Comparison of ENCODE assay signal across 23 cellular contexts in genomic region chr1:67192902-67193301, GRCh38. TPM values are rescaled to one million over a fixed set of nuclear protein-coding genes. Genes with fewer than 3 reads are reported as not detected.
A peak's percentile ranks its signal among the peaks of the same experiment; 100 is the strongest.
DNase-seq lines count a peak whose midpoint lies in the region; ATAC-seq, FAIRE-seq and TF ChIP-seq lines count a peak whose summit lies in the region.
"Had no signal": no experiment of that assay in that cellular context is flagged by ENCODE, and none has a peak within 500 bp of the region (broad histone marks: within the 10 kb centered on the region; RNA-seq: fewer than 3 reads in every experiment).

No MANE protein-coding gene starts in this region.

- H3K27ac Mint-ChIP-seq in activated CD4-positive, alpha-beta T cell treated with anti-CD3 and anti-CD28 coated beads, Interleukin-2, amount 10 ng/mL, durations not matched to agents 24 days and 14 days, result no peak overlapping the region
- H3K27ac Mint-ChIP-seq in naive thymus-derived CD4-positive, alpha-beta T cell, result no peak overlapping the region
- H3K27ac Mint-ChIP-seq: CD14-positive monocyte; CD8-positive, alpha-beta T cell had no signal

- no peaks in the 10 kb centered on the region for H3K36me3 ChIP-seq in GM12878 (ENCODE audit: control insufficient read depth in 2 of 2, insufficient read depth in 2 of 2, low read length in 1 of 2)
- no peaks in the 10 kb centered on the region for H3K36me3 ChIP-seq in naive thymus-derived CD4-positive, alpha-beta T cell (ENCODE audit: control insufficient read depth in 2 of 3, insufficient read depth in 3 of 3, low read length in 3 of 3)

- in situ Hi-C loops in GM12878 (cut with MboI), result no loop called here

- no peak for TF ChIP-seq CTCF in GM12878 (IDR thresholded peaks at IDR 0.05 in 2 of 3, conservative IDR thresholded peaks at IDR 0.05 in 1 of 3; ENCODE audit: control insufficient read depth in 2 of 3, extremely low read depth in 1 of 3, insufficient read depth in 1 of 3, low read depth in 3 of 3, low read length in 3 of 3)
- no peak for TF ChIP-seq CTCF in coronary artery (IDR thresholded peaks at IDR 0.05)

- no TSS peak for BruUV-seq in GM12878 (replicated peaks; lab: Mats Ljungman, UMichigan)

- TF ChIP-seq RAD21 in GM12878 (IDR thresholded peaks at IDR 0.05; ENCODE audit: insufficient read depth, low read depth, low read length), result no peak

- intact Hi-C loops in activated CD4-positive, alpha-beta T cell treated with anti-CD3 and anti-CD28 coated beads, Interleukin-2, amount 10 ng/mL, durations not matched to agents 24 days and 14 days (cut with micrococcal nuclease), result loop anchor here (2.0 to 10.0 kb wide), 2 partner anchors 34 to 818 kb away; no protein-coding TSS in a partner anchor
- intact Hi-C loops in GM12878 (cut with micrococcal nuclease; ENCODE audit: unreplicated experiment), result no loop called here
- intact Hi-C loops in naive thymus-derived CD4-positive, alpha-beta T cell (cut with micrococcal nuclease), result loop anchor here in 1 of 2 donors (5.0 to 10.0 kb wide), 2 partner anchors 141 to 492 kb away; partner anchors contain the start of genes GADD45A and SLC35D1

- H3K27ac ChIP-seq in GM12878 (ENCODE audit: control insufficient read depth, insufficient read depth) (no peak overlapping the region), coronary artery (no peak overlapping the region)
- H3K27ac ChIP-seq in naive thymus-derived CD4-positive, alpha-beta T cell (ENCODE audit: low read depth, low read length), result no peak overlapping the region
- H3K27ac ChIP-seq: 22Rv1, GM23248 had no signal

- no peaks in the 10 kb centered on the region for H4K20me1 ChIP-seq in GM12878 (ENCODE audit: control insufficient read depth, insufficient read depth)

- peaks cover 20% of the 10 kb centered on the region for H3K4me1 ChIP-seq in GM12878 (ENCODE audit: control insufficient read depth, insufficient read depth, low read length)
- peaks cover 4 to 20% of the 10 kb centered on the region in 2 donors for H3K4me1 ChIP-seq in naive thymus-derived CD4-positive, alpha-beta T cell (ENCODE audit: control insufficient read depth in 2 of 2, insufficient read depth in 2 of 2, low read length in 2 of 2)

- H3K4me3 ChIP-seq in GM12878, result no peak overlapping the region
- H3K4me3 ChIP-seq in coronary artery, result no peak overlapping the region
- no peak overlapping the region for H3K4me3 ChIP-seq in naive thymus-derived CD4-positive, alpha-beta T cell (ENCODE audit: low read length)
- H3K4me3 ChIP-seq: GM23248 had no signal

- WGBS in GM12878 (ENCODE audit: insufficient coverage, insufficient replicate concordance, low lambda C conversion rate, missing lambda C conversion rate), result 95% methylated on average over 1 of the region's 1 CpG

- no peaks in the 10 kb centered on the region for H3K9me3 Mint-ChIP-seq in activated CD4-positive, alpha-beta T cell treated with anti-CD3 and anti-CD28 coated beads, Interleukin-2, amount 10 ng/mL, durations not matched to agents 24 days and 14 days
- peaks cover 0 to 1% (median 0%) of the 10 kb centered on the region in 11 donors for H3K9me3 Mint-ChIP-seq in naive thymus-derived CD4-positive, alpha-beta T cell
- H3K9me3 Mint-ChIP-seq: CD8-positive, alpha-beta T cell had no signal

- no peaks in the 10 kb centered on the region for H3K27me3 ChIP-seq in GM12878 (replicated peaks in 1 of 2; ENCODE audit: control insufficient read depth in 2 of 2, insufficient read depth in 2 of 2, low read length in 1 of 2)
- no peaks in the 10 kb centered on the region for H3K27me3 ChIP-seq in naive thymus-derived CD4-positive, alpha-beta T cell (ENCODE audit: control insufficient read depth in 2 of 2, insufficient read depth in 2 of 2, low read length in 2 of 2)

- no peak for TF ChIP-seq POLR2A in GM12878 (IDR thresholded peaks at IDR 0.05; ENCODE audit: low read depth, low read length)

- no peaks in the 10 kb centered on the region; the same call in 2 of the 3 replicates for H3K9me3 ChIP-seq in GM12878 (replicated peaks; ENCODE audit: control insufficient read depth, insufficient read depth, low read length)
- no peaks in the 10 kb centered on the region for H3K9me3 ChIP-seq in naive thymus-derived CD4-positive, alpha-beta T cell (ENCODE audit: control insufficient read depth in 2 of 3, low read length in 3 of 3)

- no peak overlapping the region for H3K9ac ChIP-seq in GM12878 (ENCODE audit: control insufficient read depth, insufficient read depth, low read length)
- H3K9ac ChIP-seq: GM23248 had no signal

- TF ChIP-seq EP300 in GM12878 (IDR thresholded peaks at IDR 0.05; ENCODE audit: borderline replicate concordance in 1 of 2, control insufficient read depth in 1 of 2, low read depth in 2 of 2, low read length in 2 of 2), result no peak

- FAIRE-seq in GM12878 (lab: Jason Lieb, UNC), result no peak
- FAIRE-seq: D721Med, G401.6, H54 had no signal

- peaks cover 5% of the 10 kb centered on the region for H3K36me3 Mint-ChIP-seq in activated CD4-positive, alpha-beta T cell treated with anti-CD3 and anti-CD28 coated beads, Interleukin-2, amount 10 ng/mL, durations not matched to agents 24 days and 14 days (ENCODE audit: low read depth)
- H3K36me3 Mint-ChIP-seq in naive thymus-derived CD4-positive, alpha-beta T cell, result peaks cover 0 to 5% (median 0%) of the 10 kb centered on the region in 5 donors
- H3K36me3 Mint-ChIP-seq: CD14-positive monocyte; CD8-positive, alpha-beta T cell had no signal

- SMC1A ChIA-PET in GM12878 (lab: Charles Lee; ENCODE audit: uncharacterized antibody, unreplicated experiment), result interaction anchor here (5.2 kb wide), 1 partner anchor 19 kb away, joined by 62 read pairs; no protein-coding TSS in a partner anchor

- H3K4me3 Mint-ChIP-seq in activated CD4-positive, alpha-beta T cell treated with anti-CD3 and anti-CD28 coated beads, Interleukin-2, amount 10 ng/mL, durations not matched to agents 24 days and 14 days, result no peak overlapping the region
- H3K4me3 Mint-ChIP-seq in naive thymus-derived CD4-positive, alpha-beta T cell, result no peak overlapping the region
- H3K4me3 Mint-ChIP-seq: CD14-positive monocyte; CD8-positive, alpha-beta T cell had no signal

- H3K4me2 ChIP-seq in GM12878 (ENCODE audit: control insufficient read depth, insufficient read depth), result no peak overlapping the region

- no peak for ATAC-seq in GM12878
- no peak for ATAC-seq in naive thymus-derived CD4-positive, alpha-beta T cell
- ATAC-seq: CD8-positive, alpha-beta T cell; HCT116 had no signal

- H2AFZ ChIP-seq in GM12878 (ENCODE audit: control insufficient read depth, low read depth, low read length), result no peak overlapping the region
- H2AFZ ChIP-seq: GM23248 had no signal

- RAD21 ChIA-PET in GM12878 (lab: Charles Lee; ENCODE audit: unreplicated experiment), result interaction anchor here (0.7 kb wide), 1 partner anchor 43 kb away, joined by 3 read pairs; no protein-coding TSS in a partner anchor

- no peaks in the 10 kb centered on the region for H3K79me2 ChIP-seq in GM12878 (ENCODE audit: control insufficient read depth, insufficient read depth, low read length)

- POLR2A ChIA-PET in GM12878 (lab: Charles Lee), result no interaction called here
- POLR2A ChIA-PET in naive thymus-derived CD4-positive, alpha-beta T cell (lab: Charles Lee), result no interaction called here

- peak; percentile 67 for DNase-seq in activated CD4-positive, alpha-beta T cell treated with anti-CD3 and anti-CD28 coated beads, Interleukin-2, amount 10 ng/mL, durations not matched to agents 24 days and 14 days
- no peak for DNase-seq in activated CD4-positive, alpha-beta T cell treated with anti-CD3 and anti-CD28 coated beads for 1 hour
- DNase-seq in stimulated activated CD4-positive, alpha-beta T cell treated with anti-CD3 and anti-CD28 coated beads, Interleukin-15, amount 100 ng/mL, for 24 hours, result peak; percentile 9
- no peak for DNase-seq in stimulated activated CD4-positive, alpha-beta T cell treated with anti-CD3 and anti-CD28 coated beads, Interleukin-4, amount 100 ng/mL, for 1 hour
- DNase-seq in GM12878 (ENCODE audit: low read depth, low spot score), result no peak
- no peak for DNase-seq in coronary artery (ENCODE audit: low spot score)
- no peak for DNase-seq in NCI-H524 (lab: John Stamatoyannopoulos, UW)
- DNase-seq in naive thymus-derived CD4-positive, alpha-beta T cell, result no peak
- DNase-seq: CD8-positive, alpha-beta T cell; COR-L47; DMS153; DMS79 treated with DMSO at 0.1 percent for 48 hours; EL; GM23248 had no signal

- CTCF ChIA-PET in GM12878 (lab: Yijun Ruan, JAX), result no interaction called here
- CTCF ChIA-PET in naive thymus-derived CD4-positive, alpha-beta T cell (lab: Charles Lee), result no interaction called here

- H3K4me1 Mint-ChIP-seq in activated CD4-positive, alpha-beta T cell treated with anti-CD3 and anti-CD28 coated beads, Interleukin-2, amount 10 ng/mL, durations not matched to agents 24 days and 14 days, result peaks cover 8% of the 10 kb centered on the region
- H3K4me1 Mint-ChIP-seq in naive thymus-derived CD4-positive, alpha-beta T cell, result peaks cover 5 to 27% (median 12%) of the 10 kb centered on the region in 7 donors
- H3K4me1 Mint-ChIP-seq: CD14-positive monocyte had no signal

- no peaks in the 10 kb centered on the region for H3K27me3 Mint-ChIP-seq in activated CD4-positive, alpha-beta T cell treated with anti-CD3 and anti-CD28 coated beads, Interleukin-2, amount 10 ng/mL, durations not matched to agents 24 days and 14 days
- no peaks in the 10 kb centered on the region for H3K27me3 Mint-ChIP-seq in naive thymus-derived CD4-positive, alpha-beta T cell

RNA-seq across cellular contexts. Expression of gene IL23R, which starts 26.6 kb away (rescaled TPM):
- total RNA-seq in activated CD4-positive, alpha-beta T cell treated with anti-CD3 and anti-CD28 coated beads, Interleukin-2, amount 10 ng/mL, durations not matched to agents 24 days and 14 days, result 3.1 and 3.8 TPM in 2 replicates
- 10.0 and 12.5 TPM in 2 replicates for total RNA-seq in GM12878 (2013; cell fraction: nucleolus; rRNA removed)
- total RNA-seq in GM12878 (2014; rRNA removed), result 0.49 and 0.62 TPM in 2 replicates
- total RNA-seq in GM12878 (2014; rRNA removed; fragmentation: Illumina TruSeq; extraction: Trizol), result 0.54 and 0.60 TPM in 2 replicates
- 0.19 and 0.64 TPM in 2 replicates for total RNA-seq in GM12878 (2021)
- polyA plus RNA-seq in GM12878 (2011; ENCODE audit: low read depth), result 0.10 TPM
- polyA plus RNA-seq in GM12878 (2011; rRNA removed), result 6.4 and 9.2 TPM in 2 replicates
- 2.2 and 3.0 TPM in 2 replicates for polyA plus RNA-seq in GM12878 (2011; cell fraction: cytosol; rRNA removed)
- 3.0 and 3.6 TPM in 2 replicates for polyA plus RNA-seq in GM12878 (2011; cell fraction: nucleus; rRNA removed)
- 0.24 and 0.38 TPM in 2 replicates for polyA plus RNA-seq in GM12878 (2012)
- 0.56 and 0.63 TPM in 2 replicates for polyA plus RNA-seq in GM12878 (2014; fragmentation: Illumina TruSeq; extraction: Trizol)
- polyA plus RNA-seq in GM12878 (2014; fragmentation: Nextera tagmentation; extraction: Ambion mirVana), result under 1 TPM; 0.16 to 0.18 TPM
- polyA plus RNA-seq in GM12878 (2014; rRNA removed), result 0.20 and 0.27 TPM in 2 replicates
- polyA plus RNA-seq in GM12878 (2016; fragmentation: Nextera tagmentation; extraction: Ambion mirVana), result 1 to 10 TPM; 1.3 to 1.7 TPM
- polyA minus RNA-seq in GM12878 (2011; rRNA and poly(A)+ RNA removed), result 5.0 and 9.8 TPM in 2 replicates
- 1.7 and 2.2 TPM in 2 replicates for polyA minus RNA-seq in GM12878 (2011; cell fraction: cytosol; rRNA and poly(A)+ RNA removed)
- polyA minus RNA-seq in GM12878 (2011; cell fraction: nucleus; rRNA and poly(A)+ RNA removed), result 7.1 and 7.4 TPM in 2 replicates
- under 1 TPM in 2 of 5 experiments, not detected in 3; 0.17 to 0.48 TPM for total RNA-seq in naive thymus-derived CD4-positive, alpha-beta T cell
- under 1 TPM in 1 of 2 donors, not detected in 1; 0.09 TPM for polyA plus RNA-seq in naive thymus-derived CD4-positive, alpha-beta T cell
- total RNA-seq: A673, GM23248, HT-29 had no signal
- polyA plus RNA-seq: BJ, CD14-positive monocyte, GM23248 had no signal

RNA-seq across cellular contexts. Expression of gene C1orf141, which starts 58.1 kb away (rescaled TPM):
- not detected in 2 replicates for total RNA-seq in activated CD4-positive, alpha-beta T cell treated with anti-CD3 and anti-CD28 coated beads, Interleukin-2, amount 10 ng/mL, durations not matched to agents 24 days and 14 days
- total RNA-seq in GM12878 (2013; cell fraction: nucleolus; rRNA removed), result not detected in 2 replicates
- total RNA-seq in GM12878 (2014; rRNA removed) (not detected in 2 replicates), GM12878 (2014; rRNA removed; fragmentation: Illumina TruSeq; extraction: Trizol) (not detected in 2 replicates), GM12878 (2021) (not detected in 2 replicates)
- polyA plus RNA-seq in GM12878 (2011; ENCODE audit: low read depth), result not detected
- polyA plus RNA-seq in GM12878 (2011; rRNA removed) (not detected in 2 replicates), GM12878 (2014; fragmentation: Illumina TruSeq; extraction: Trizol) (not detected in 2 replicates), GM12878 (2014; fragmentation: Nextera tagmentation; extraction: Ambion mirVana) (not detected), GM12878 (2014; rRNA removed) (not detected in 2 replicates), GM12878 (2016; fragmentation: Nextera tagmentation; extraction: Ambion mirVana) (not detected)
- polyA plus RNA-seq in GM12878 (2011; cell fraction: cytosol; rRNA removed), result not detected in 2 replicates
- not detected in 2 replicates for polyA plus RNA-seq in GM12878 (2011; cell fraction: nucleus; rRNA removed)
- polyA plus RNA-seq in GM12878 (2012), result not detected in 2 replicates
- not detected in 2 replicates for polyA minus RNA-seq in GM12878 (2011; rRNA and poly(A)+ RNA removed)
- not detected in 2 replicates for polyA minus RNA-seq in GM12878 (2011; cell fraction: cytosol; rRNA and poly(A)+ RNA removed)
- polyA minus RNA-seq in GM12878 (2011; cell fraction: nucleus; rRNA and poly(A)+ RNA removed), result not detected in 2 replicates
- not detected for total RNA-seq in naive thymus-derived CD4-positive, alpha-beta T cell
- polyA plus RNA-seq in naive thymus-derived CD4-positive, alpha-beta T cell, result not detected
- total RNA-seq: A673; CD8-positive, alpha-beta T cell; GM23248; HT-29 had no signal
- polyA plus RNA-seq: BJ, CD14-positive monocyte, GM23248 had no signal

Comparison
In these comparisons a context has a peak if more than half of its experiments do, and no peak if none do; other contexts are left out.
1. DNase-seq: peak in activated CD4-positive, alpha-beta T cell treated with anti-CD3 and anti-CD28 coated beads, Interleukin-2, amount 10 ng/mL, durations not matched to agents 24 days and 14 days (single experiment) and stimulated activated CD4-positive, alpha-beta T cell treated with anti-CD3 and anti-CD28 coated beads, Interleukin-15, amount 100 ng/mL, for 24 hours (single experiment); none in activated CD4-positive, alpha-beta T cell treated with anti-CD3 and anti-CD28 coated beads for 1 hour (single experiment), stimulated activated CD4-positive, alpha-beta T cell treated with anti-CD3 and anti-CD28 coated beads, Interleukin-4, amount 100 ng/mL, for 1 hour (single experiment), GM12878 (single experiment), coronary artery (single experiment), NCI-H524 (0 of 2) and naive thymus-derived CD4-positive, alpha-beta T cell (0 of 9).